Comparison of ENCODE assay signal across 3 cellular contexts in the genomic region with DNA sequence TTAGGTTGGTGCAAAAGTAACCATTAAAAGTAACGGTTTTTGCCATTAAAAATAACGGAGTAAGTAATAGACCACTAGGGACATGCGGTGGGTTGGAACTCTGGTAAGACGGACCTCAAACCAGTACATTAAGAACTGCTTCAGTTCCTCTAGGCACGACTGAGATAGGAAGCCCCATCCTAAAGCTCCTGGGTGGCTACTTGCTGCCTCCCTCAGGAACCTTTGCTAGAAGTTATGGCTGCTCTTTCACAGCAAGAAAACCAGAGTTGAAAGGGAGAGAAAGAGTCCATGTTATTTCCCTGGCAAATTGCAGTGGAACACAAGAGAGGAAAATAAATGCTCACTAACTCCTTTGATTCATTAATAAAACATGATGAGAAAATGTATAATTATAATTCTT.
TF ChIP-seq lines count a peak whose summit lies in the region.

No MANE protein-coding gene starts in this region.

TF ChIP-seq in GM23338, 12 proteins besides CTCF, POLR2A, EP300 and RAD21:
- no peak for TF ChIP-seq ZNF331 (CRISPR knock-in tag; IDR thresholded peaks at IDR 0.05; ENCODE audit: low read depth)
- TF ChIP-seq NANOG (IDR thresholded peaks at IDR 0.05; ENCODE audit: borderline replicate concordance) = no peak
- TF ChIP-seq ZNF114 (CRISPR knock-in tag; IDR thresholded peaks at IDR 0.05) = no peak
- TF ChIP-seq, protein P1, sequence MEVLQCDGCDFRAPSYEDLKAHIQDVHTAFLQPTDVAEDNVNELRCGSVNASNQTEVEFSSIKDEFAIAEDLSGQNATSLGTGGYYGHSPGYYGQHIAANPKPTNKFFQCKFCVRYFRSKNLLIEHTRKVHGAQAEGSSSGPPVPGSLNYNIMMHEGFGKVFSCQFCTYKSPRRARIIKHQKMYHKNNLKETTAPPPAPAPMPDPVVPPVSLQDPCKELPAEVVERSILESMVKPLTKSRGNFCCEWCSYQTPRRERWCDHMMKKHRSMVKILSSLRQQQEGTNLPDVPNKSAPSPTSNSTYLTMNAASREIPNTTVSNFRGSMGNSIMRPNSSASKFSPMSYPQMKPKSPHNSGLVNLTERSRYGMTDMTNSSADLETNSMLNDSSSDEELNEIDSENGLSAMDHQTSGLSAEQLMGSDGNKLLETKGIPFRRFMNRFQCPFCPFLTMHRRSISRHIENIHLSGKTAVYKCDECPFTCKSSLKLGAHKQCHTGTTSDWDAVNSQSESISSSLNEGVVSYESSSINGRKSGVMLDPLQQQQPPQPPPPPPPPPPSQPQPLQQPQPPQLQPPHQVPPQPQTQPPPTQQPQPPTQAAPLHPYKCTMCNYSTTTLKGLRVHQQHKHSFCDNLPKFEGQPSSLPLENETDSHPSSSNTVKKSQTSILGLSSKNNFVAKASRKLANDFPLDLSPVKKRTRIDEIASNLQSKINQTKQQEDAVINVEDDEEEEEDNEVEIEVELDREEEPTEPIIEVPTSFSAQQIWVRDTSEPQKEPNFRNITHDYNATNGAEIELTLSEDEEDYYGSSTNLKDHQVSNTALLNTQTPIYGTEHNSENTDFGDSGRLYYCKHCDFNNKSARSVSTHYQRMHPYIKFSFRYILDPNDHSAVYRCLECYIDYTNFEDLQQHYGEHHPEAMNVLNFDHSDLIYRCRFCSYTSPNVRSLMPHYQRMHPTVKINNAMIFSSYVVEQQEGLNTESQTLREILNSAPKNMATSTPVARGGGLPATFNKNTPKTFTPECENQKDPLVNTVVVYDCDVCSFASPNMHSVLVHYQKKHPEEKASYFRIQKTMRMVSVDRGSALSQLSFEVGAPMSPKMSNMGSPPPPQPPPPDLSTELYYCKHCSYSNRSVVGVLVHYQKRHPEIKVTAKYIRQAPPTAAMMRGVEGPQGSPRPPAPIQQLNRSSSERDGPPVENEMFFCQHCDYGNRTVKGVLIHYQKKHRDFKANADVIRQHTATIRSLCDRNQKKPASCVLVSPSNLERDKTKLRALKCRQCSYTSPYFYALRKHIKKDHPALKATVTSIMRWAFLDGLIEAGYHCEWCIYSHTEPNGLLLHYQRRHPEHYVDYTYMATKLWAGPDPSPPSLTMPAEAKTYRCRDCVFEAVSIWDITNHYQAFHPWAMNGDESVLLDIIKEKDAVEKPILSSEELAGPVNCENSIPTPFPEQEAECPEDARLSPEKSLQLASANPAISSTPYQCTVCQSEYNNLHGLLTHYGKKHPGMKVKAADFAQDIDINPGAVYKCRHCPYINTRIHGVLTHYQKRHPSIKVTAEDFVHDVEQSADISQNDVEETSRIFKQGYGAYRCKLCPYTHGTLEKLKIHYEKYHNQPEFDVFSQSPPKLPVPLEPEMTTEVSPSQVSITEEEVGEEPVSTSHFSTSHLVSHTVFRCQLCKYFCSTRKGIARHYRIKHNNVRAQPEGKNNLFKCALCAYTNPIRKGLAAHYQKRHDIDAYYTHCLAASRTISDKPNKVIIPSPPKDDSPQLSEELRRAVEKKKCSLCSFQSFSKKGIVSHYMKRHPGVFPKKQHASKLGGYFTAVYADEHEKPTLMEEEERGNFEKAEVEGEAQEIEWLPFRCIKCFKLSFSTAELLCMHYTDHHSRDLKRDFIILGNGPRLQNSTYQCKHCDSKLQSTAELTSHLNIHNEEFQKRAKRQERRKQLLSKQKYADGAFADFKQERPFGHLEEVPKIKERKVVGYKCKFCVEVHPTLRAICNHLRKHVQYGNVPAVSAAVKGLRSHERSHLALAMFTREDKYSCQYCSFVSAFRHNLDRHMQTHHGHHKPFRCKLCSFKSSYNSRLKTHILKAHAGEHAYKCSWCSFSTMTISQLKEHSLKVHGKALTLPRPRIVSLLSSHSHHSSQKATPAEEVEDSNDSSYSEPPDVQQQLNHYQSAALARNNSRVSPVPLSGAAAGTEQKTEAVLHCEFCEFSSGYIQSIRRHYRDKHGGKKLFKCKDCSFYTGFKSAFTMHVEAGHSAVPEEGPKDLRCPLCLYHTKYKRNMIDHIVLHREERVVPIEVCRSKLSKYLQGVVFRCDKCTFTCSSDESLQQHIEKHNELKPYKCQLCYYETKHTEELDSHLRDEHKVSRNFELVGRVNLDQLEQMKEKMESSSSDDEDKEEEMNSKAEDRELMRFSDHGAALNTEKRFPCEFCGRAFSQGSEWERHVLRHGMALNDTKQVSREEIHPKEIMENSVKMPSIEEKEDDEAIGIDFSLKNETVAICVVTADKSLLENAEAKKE (CRISPR knock-in tag; IDR thresholded peaks at IDR 0.05) = no peak
- TF ChIP-seq POLR2AphosphoS5 (IDR thresholded peaks at IDR 0.05; ENCODE audit: low read depth) = no peak
- no peak for TF ChIP-seq EZH2 (IDR thresholded peaks at IDR 0.05; ENCODE audit: low read depth, unreplicated experiment)
- no peak for TF ChIP-seq CREB1 (CRISPR knock-in tag; IDR thresholded peaks at IDR 0.05; ENCODE audit: low read depth)

TF ChIP-seq in GM12878, 131 proteins besides CTCF, POLR2A, EP300 and RAD21 (continues in another document):
- TF ChIP-seq, protein P2, sequence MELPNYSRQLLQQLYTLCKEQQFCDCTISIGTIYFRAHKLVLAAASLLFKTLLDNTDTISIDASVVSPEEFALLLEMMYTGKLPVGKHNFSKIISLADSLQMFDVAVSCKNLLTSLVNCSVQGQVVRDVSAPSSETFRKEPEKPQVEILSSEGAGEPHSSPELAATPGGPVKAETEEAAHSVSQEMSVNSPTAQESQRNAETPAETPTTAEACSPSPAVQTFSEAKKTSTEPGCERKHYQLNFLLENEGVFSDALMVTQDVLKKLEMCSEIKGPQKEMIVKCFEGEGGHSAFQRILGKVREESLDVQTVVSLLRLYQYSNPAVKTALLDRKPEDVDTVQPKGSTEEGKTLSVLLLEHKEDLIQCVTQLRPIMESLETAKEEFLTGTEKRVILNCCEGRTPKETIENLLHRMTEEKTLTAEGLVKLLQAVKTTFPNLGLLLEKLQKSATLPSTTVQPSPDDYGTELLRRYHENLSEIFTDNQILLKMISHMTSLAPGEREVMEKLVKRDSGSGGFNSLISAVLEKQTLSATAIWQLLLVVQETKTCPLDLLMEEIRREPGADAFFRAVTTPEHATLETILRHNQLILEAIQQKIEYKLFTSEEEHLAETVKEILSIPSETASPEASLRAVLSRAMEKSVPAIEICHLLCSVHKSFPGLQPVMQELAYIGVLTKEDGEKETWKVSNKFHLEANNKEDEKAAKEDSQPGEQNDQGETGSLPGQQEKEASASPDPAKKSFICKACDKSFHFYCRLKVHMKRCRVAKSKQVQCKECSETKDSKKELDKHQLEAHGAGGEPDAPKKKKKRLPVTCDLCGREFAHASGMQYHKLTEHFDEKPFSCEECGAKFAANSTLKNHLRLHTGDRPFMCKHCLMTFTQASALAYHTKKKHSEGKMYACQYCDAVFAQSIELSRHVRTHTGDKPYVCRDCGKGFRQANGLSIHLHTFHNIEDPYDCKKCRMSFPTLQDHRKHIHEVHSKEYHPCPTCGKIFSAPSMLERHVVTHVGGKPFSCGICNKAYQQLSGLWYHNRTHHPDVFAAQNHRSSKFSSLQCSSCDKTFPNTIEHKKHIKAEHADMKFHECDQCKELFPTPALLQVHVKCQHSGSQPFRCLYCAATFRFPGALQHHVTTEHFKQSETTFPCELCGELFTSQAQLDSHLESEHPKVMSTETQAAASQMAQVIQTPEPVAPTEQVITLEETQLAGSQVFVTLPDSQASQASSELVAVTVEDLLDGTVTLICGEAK (IDR thresholded peaks at IDR 0.05; ENCODE audit: borderline replicate concordance) = no peak
- no peak for TF ChIP-seq MYB (IDR thresholded peaks at IDR 0.05; ENCODE audit: borderline replicate concordance, low read depth, low read length)
- no peak for TF ChIP-seq SIN3A (IDR thresholded peaks at IDR 0.05; ENCODE audit: low read depth, low read length)
- TF ChIP-seq, protein P3, sequence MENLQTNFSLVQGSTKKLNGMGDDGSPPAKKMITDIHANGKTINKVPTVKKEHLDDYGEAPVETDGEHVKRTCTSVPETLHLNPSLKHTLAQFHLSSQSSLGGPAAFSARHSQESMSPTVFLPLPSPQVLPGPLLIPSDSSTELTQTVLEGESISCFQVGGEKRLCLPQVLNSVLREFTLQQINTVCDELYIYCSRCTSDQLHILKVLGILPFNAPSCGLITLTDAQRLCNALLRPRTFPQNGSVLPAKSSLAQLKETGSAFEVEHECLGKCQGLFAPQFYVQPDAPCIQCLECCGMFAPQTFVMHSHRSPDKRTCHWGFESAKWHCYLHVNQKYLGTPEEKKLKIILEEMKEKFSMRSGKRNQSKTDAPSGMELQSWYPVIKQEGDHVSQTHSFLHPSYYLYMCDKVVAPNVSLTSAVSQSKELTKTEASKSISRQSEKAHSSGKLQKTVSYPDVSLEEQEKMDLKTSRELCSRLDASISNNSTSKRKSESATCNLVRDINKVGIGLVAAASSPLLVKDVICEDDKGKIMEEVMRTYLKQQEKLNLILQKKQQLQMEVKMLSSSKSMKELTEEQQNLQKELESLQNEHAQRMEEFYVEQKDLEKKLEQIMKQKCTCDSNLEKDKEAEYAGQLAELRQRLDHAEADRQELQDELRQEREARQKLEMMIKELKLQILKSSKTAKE (IDR thresholded peaks at IDR 0.05; ENCODE audit: low read depth, poor library complexity, severe bottlenecking) = no peak

TF ChIP-seq in HepG2, 621 proteins besides CTCF, POLR2A, EP300 and RAD21:
- TF ChIP-seq NCOR1 (IDR thresholded peaks at IDR 0.05; ENCODE audit: borderline replicate concordance, low read length) (no peak), ARNT2 (CRISPR knock-in tag; IDR thresholded peaks at IDR 0.05; ENCODE audit: low read depth) (no peak), ETV5 (CRISPR knock-in tag; IDR thresholded peaks at IDR 0.05; ENCODE audit: borderline replicate concordance) (no peak)
- TF ChIP-seq, protein P4, sequence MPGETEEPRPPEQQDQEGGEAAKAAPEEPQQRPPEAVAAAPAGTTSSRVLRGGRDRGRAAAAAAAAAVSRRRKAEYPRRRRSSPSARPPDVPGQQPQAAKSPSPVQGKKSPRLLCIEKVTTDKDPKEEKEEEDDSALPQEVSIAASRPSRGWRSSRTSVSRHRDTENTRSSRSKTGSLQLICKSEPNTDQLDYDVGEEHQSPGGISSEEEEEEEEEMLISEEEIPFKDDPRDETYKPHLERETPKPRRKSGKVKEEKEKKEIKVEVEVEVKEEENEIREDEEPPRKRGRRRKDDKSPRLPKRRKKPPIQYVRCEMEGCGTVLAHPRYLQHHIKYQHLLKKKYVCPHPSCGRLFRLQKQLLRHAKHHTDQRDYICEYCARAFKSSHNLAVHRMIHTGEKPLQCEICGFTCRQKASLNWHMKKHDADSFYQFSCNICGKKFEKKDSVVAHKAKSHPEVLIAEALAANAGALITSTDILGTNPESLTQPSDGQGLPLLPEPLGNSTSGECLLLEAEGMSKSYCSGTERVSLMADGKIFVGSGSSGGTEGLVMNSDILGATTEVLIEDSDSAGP (CRISPR knock-in tag; IDR thresholded peaks at IDR 0.05; ENCODE audit: borderline replicate concordance) = no peak
